In the genomic region with DNA sequence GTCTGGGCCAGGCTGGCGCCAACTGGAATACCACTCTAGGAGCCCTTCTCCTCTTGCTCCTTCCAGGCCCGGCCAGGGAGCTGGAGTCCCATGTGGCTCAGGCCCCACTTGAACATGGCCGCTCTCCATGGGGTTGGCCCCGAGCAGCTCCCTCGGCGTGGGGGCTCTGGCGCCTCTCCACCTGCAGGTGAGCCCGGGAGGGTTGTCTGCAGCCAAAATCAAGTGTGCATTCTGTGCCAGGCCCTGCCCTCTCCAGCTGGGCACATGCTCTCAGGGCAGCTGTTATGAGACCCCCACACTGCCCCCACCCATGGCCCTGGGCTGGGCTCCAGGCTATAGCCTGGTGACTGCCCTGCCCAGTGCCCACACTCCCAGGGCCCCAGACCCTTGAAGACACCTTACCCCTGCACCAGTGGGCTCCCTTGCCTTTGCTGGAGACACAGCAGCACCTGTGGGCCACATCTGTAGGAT, we compare ENCODE assay signal across 1 cellular context.
TF ChIP-seq lines count a peak whose summit lies in the region.

No MANE protein-coding gene starts in this region.

TF ChIP-seq in HepG2, 621 proteins besides CTCF, POLR2A, EP300 and RAD21:
- TF ChIP-seq ZNF326 (CRISPR knock-in tag; IDR thresholded peaks at IDR 0.05; ENCODE audit: borderline replicate concordance), result no peak
- no peak for TF ChIP-seq YEATS2 (CRISPR knock-in tag; IDR thresholded peaks at IDR 0.05; ENCODE audit: borderline replicate concordance)
- TF ChIP-seq AGO2 (optimal IDR thresholded peaks at IDR 0.05; ENCODE audit: low read depth, low read length), result peak; percentile 32
- TF ChIP-seq IRF2 (CRISPR knock-in tag; IDR thresholded peaks at IDR 0.05), result no peak
